ENCODE assay signal across 1 cellular context in genomic region chr13:51452391-51453307, GRCh38.
TF ChIP-seq lines count a peak whose summit lies in the region.

Gene INTS6, minus strand, starts transcription at chr13:51453036. Its CDS starts 511 bp downstream, at chr13:51452525.

TF ChIP-seq in GM12878, 131 proteins besides CTCF, POLR2A, EP300 and RAD21 (continued from another document and continues in another):
- TF ChIP-seq HSF1 (IDR thresholded peaks at IDR 0.05; ENCODE audit: low read depth, low read length) (no peak), BHLHE40 (IDR thresholded peaks at IDR 0.05; ENCODE audit: borderline replicate concordance in 1 of 2, low read depth in 2 of 2, low read length in 1 of 2) (peak; percentile 25 to 46; a peak in 3 of 4 replicates), NR2F1 (conservative IDR thresholded peaks at IDR 0.05) (no peak), KLF5 (IDR thresholded peaks at IDR 0.05; ENCODE audit: partially characterized antibody) (peak; percentile 67), RUNX3 (IDR thresholded peaks at IDR 0.05; ENCODE audit: low read length) (peak; percentile 48), ELK1 (IDR thresholded peaks at IDR 0.05; ENCODE audit: low read depth, low read length) (peak; percentile 41; the same call in 1 of the 2 replicates), ZSCAN29 (IDR thresholded peaks at IDR 0.05) (0 out of 2 replicates have a peak, but pooled peaks have one; percentile 10), HDAC2 (IDR thresholded peaks at IDR 0.05) (no peak), KDM1A (IDR thresholded peaks at IDR 0.05; ENCODE audit: borderline replicate concordance) (no peak), POLR2AphosphoS5 (IDR thresholded peaks at IDR 0.05; ENCODE audit: low read length) (peak; percentile 100), PML (IDR thresholded peaks at IDR 0.05; ENCODE audit: low read length) (peak; percentile 100), RB1 (IDR thresholded peaks at IDR 0.05; ENCODE audit: borderline replicate concordance) (no peak), MXI1 (IDR thresholded peaks at IDR 0.05; ENCODE audit: low read depth, low read length) (no peak; the same call in 1 of the 2 replicates), FOXM1 (IDR thresholded peaks at IDR 0.05; ENCODE audit: low read depth, low read length) (no peak), TCF3 (IDR thresholded peaks at IDR 0.05; ENCODE audit: borderline replicate concordance, insufficient read depth, low read depth, low read length) (peak; percentile 96), ZNF687 (IDR thresholded peaks at IDR 0.05) (peak; percentile 90), EED (IDR thresholded peaks at IDR 0.05; ENCODE audit: low read depth) (no peak; the same call in 1 of the 2 replicates), MAX (IDR thresholded peaks at IDR 0.05; ENCODE audit: low read depth, low read length) (peak; percentile 72), CUX1 (IDR thresholded peaks at IDR 0.05; ENCODE audit: insufficient replicate concordance, low read depth, low read length) (no peak), ATF3 (IDR thresholded peaks at IDR 0.05; ENCODE audit: borderline replicate concordance, extremely low read depth, low read depth, low read length) (peak; percentile 60; the same call in 1 of the 2 replicates), USF1 (IDR thresholded peaks at IDR 0.05; ENCODE audit: borderline replicate concordance, extremely low read length, insufficient read depth, low read depth, low read length) (peak; percentile 88), ETV6 (conservative IDR thresholded peaks at IDR 0.05 in 1 of 2, IDR thresholded peaks at IDR 0.05 in 1 of 2; ENCODE audit: borderline replicate concordance in 1 of 2, low read depth in 1 of 2) (peak in 1 of 2 experiments; percentile 11; a peak in 1 of 4 replicates), IRF5 (IDR thresholded peaks at IDR 0.05; ENCODE audit: borderline replicate concordance) (no peak), YBX1 (IDR thresholded peaks at IDR 0.05) (no peak), TARDBP (IDR thresholded peaks at IDR 0.05; ENCODE audit: borderline replicate concordance) (0 out of 2 replicates have a peak, but pooled peaks have one; percentile 65), SRF (IDR thresholded peaks at IDR 0.05; ENCODE audit: low read depth in 2 of 2, low read length in 2 of 2) (0 out of 4 replicates have a peak, but pooled peaks of 1 of the 2 experiments have one; percentile 45), CBFB (IDR thresholded peaks at IDR 0.05; ENCODE audit: low read depth) (peak; percentile 99), GATAD2B (conservative IDR thresholded peaks at IDR 0.05; ENCODE audit: low read depth) (no peak; the same call in 1 of the 2 replicates), ZNF217 (IDR thresholded peaks at IDR 0.05) (no peak), HDGF (IDR thresholded peaks at IDR 0.05) (peak; percentile 61), RAD51 (IDR thresholded peaks at IDR 0.05) (peak; percentile 96), SIN3A (IDR thresholded peaks at IDR 0.05; ENCODE audit: low read depth, low read length) (no peak), PAX5 (IDR thresholded peaks at IDR 0.05; ENCODE audit: borderline replicate concordance, low read depth, low read length) (no peak; the same call in 1 of the 2 replicates), YY1 (IDR thresholded peaks at IDR 0.05; ENCODE audit: low read depth, low read length) (peak; percentile 82), TAF1 (IDR thresholded peaks at IDR 0.05; ENCODE audit: borderline replicate concordance, low read depth, low read length) (peak; percentile 99), SIX5 (IDR thresholded peaks at IDR 0.05; ENCODE audit: low read depth, low read length, severe bottlenecking) (no peak), CREB1 (IDR thresholded peaks at IDR 0.05; ENCODE audit: low read depth) (peak; percentile 71), ZBTB11 (CRISPR knock-in tag; IDR thresholded peaks at IDR 0.05) (peak; percentile 71), PAX8 (IDR thresholded peaks at IDR 0.05) (no peak), NR2C2 (IDR thresholded peaks at IDR 0.05; ENCODE audit: borderline replicate concordance, control insufficient read depth, insufficient read length, low read depth) (no peak), SREBF2 (IDR thresholded peaks at IDR 0.05; ENCODE audit: low read length) (no peak), EGR1 (IDR thresholded peaks at IDR 0.05; ENCODE audit: borderline replicate concordance in 1 of 2, low read depth in 2 of 2, low read length in 2 of 2) (peak in 1 of 2 experiments; percentile 57; a peak in 1 of 3 replicates), LARP7 (IDR thresholded peaks at IDR 0.05) (0 out of 2 replicates have a peak, but pooled peaks have one; percentile 33), POLR2AphosphoS2 (IDR thresholded peaks at IDR 0.05; ENCODE audit: low read depth, low read length) (peak; percentile 100), NFYA (IDR thresholded peaks at IDR 0.05; ENCODE audit: borderline replicate concordance, low read depth, low read length) (no peak)
